8 cellular contexts compared by ENCODE assay signal in the genomic region with DNA sequence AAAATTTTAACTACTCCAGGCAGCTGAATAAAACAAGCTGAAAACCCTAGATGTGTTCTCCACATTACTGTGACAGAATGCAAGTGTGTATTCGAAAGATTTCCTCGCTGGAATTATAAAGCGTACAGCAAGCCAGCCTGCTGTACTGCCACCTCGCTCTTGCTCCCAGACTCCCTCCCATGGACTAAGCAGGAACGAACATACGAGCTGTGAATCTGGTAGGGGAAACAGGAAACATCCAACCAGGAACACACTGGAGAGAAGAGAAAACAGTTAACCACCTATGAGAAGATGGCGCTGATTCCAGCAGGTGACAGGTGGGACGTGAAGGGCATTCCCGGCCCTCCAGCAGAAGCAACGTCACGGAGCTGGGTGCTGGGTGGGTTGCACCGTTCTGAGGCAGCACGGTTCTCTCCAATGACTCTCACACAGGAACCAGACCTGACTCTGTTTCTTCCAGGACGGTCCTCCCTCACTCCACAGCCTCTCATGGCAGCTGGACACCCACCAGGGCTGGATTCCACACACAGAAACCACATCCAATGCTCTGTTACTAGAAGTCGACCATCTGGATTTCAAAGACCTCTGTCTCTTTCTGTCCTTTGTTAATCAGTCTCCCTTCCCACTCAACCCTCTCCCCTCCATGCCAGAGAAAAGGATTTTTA.
DNase-seq lines count a peak whose midpoint lies in the region; ATAC-seq, FAIRE-seq and TF ChIP-seq lines count a peak whose summit lies in the region.

No MANE protein-coding gene starts in this region.

- ATAC-seq in GM19023 (IDR thresholded peaks at IDR 0.05; ENCODE audit: unreplicated experiment), result no peak
- no peak for ATAC-seq in HG03460 (IDR thresholded peaks at IDR 0.05; ENCODE audit: unreplicated experiment)

- WGBS in spleen, 5 donors, result 64 to 76% (median 74%) methylated on average over 15 of the region's 15 CpGs

- H3K9me3 ChIP-seq in spleen, result no peaks in the 10 kb centered on the region

- H3K4me1 ChIP-seq in spleen, result peaks cover 0 to 67% (median 37%) of the 10 kb centered on the region in 6 donors

- peaks cover 0 to 11% (median 0%) of the 10 kb centered on the region in 6 donors for H3K36me3 ChIP-seq in spleen

- intact Hi-C loops in spleen (cut with DNase I; ENCODE audit: low total_unique reads), result no loop called here

- TF ChIP-seq CTCF in spleen (IDR thresholded peaks at IDR 0.05 in 8 of 11, conservative IDR thresholded peaks at IDR 0.05 in 3 of 11), result peak in 8 of 11 experiments; percentile 14 to 52 (median 33)

- DNase-seq in HuH-7.5 (ENCODE audit: low spot score) (peak; percentile 19), astrocyte of the hippocampus (ENCODE audit: low read depth, low spot score) (peak; percentile 62), spleen (no peak), ureter (ENCODE audit: low spot score) (no peak)
- DNase-seq in stimulated activated naive CD4-positive, alpha-beta T cell treated with Interleukin-2 at 50 U/mL for 16 hours (lab: John Stamatoyannopoulos, UW), result no peak

- H3K27me3 ChIP-seq in spleen (replicated peaks in 1 of 7), result no peaks in the 10 kb centered on the region

- no peak overlapping the region for H3K4me3 ChIP-seq in spleen

- TF ChIP-seq POLR2A in spleen (IDR thresholded peaks at IDR 0.05), result no peak

- peak overlapping the region in 5 of 8 donors; percentile 18 to 52 (median 28) for H3K27ac ChIP-seq in spleen

- FAIRE-seq in islet of Langerhans (lab: Jason Lieb, UNC), result peak; percentile 38

Comparison
In these comparisons a context has a peak if more than half of its experiments do, and no peak if none do; other contexts are left out.
1. DNase-seq: peak in HuH-7.5 (single experiment) and astrocyte of the hippocampus (single experiment); none in spleen (single experiment), ureter (single experiment) and stimulated activated naive CD4-positive, alpha-beta T cell treated with Interleukin-2 at 50 U/mL for 16 hours (single experiment).